7 cellular contexts compared by ENCODE assay signal in genomic region chr11:95231881-95232605, GRCh38. TPM values are rescaled to one million over a fixed set of nuclear protein-coding genes. Genes with fewer than 3 reads are reported as not detected.
DNase-seq lines count a peak whose midpoint lies in the region; ATAC-seq and TF ChIP-seq lines count a peak whose summit lies in the region.

No MANE protein-coding gene starts in this region.

- H3K36me3 ChIP-seq in heart left ventricle (no peaks in the 10 kb centered on the region), parathyroid adenoma (ENCODE audit: control insufficient read depth, insufficient read depth, low read length) (no peaks in the 10 kb centered on the region)

- H3K27me3 ChIP-seq in heart left ventricle (no peaks in the 10 kb centered on the region), parathyroid adenoma (ENCODE audit: control insufficient read depth, insufficient read depth, low read length) (no peaks in the 10 kb centered on the region)

- no peaks in the 10 kb centered on the region for H3K79me2 ChIP-seq in parathyroid adenoma

- H3K4me1 ChIP-seq in heart left ventricle, result peaks cover 0 to 41% (median 9%) of the 10 kb centered on the region in 12 donors
- H3K4me1 ChIP-seq in parathyroid adenoma, result peaks cover 4% of the 10 kb centered on the region

- peak overlapping the region; percentile 81 for H3K4me2 ChIP-seq in parathyroid adenoma (ENCODE audit: low read length)

- 2 to 5% (median 3%) methylated on average over 34 to 35 of the region's 35 CpGs for WGBS in heart left ventricle, 4 donors

- ATAC-seq in GM18909 (IDR thresholded peaks at IDR 0.05; ENCODE audit: poor library complexity, unreplicated experiment), result peak; percentile 33
- peak; percentile 25 for ATAC-seq in HG03439 (IDR thresholded peaks at IDR 0.05; ENCODE audit: unreplicated experiment)
- ATAC-seq in heart left ventricle, result peak; percentile 30 to 40 (median 36)

- H3K27ac ChIP-seq in heart left ventricle (peak overlapping the region; percentile 36 to 90 (median 81)), parathyroid adenoma (peak overlapping the region; percentile 94)

- intact Hi-C loops in heart left ventricle (cut with DNase I), result loop anchor here in 8 of 10 donors (2.0 to 10.0 kb wide), 9 partner anchors 80 to 475 kb away; partner anchors contain the start of gene SRSF8 (in 2 of the 8)

- no peaks in the 10 kb centered on the region for H3K9me3 ChIP-seq in heart left ventricle
- H3K9me3 ChIP-seq in parathyroid adenoma (ENCODE audit: control insufficient read depth, low read length), result no peaks in the 10 kb centered on the region

- no peak for TF ChIP-seq CTCF in heart left ventricle (IDR thresholded peaks at IDR 0.05)
- no peak for TF ChIP-seq CTCF in parathyroid adenoma (IDR thresholded peaks at IDR 0.05)

- H3K4me3 ChIP-seq in heart left ventricle (peak overlapping the region; percentile 18 to 93 (median 80)), parathyroid adenoma (ENCODE audit: low read depth, low read length) (peak overlapping the region; percentile 56)

- H2AFZ ChIP-seq in parathyroid adenoma, result peak overlapping the region; percentile 79

- no peak for TF ChIP-seq POLR2A in heart left ventricle (IDR thresholded peaks at IDR 0.05)

- no peak overlapping the region for H3K9ac ChIP-seq in parathyroid adenoma

- peak; percentile 84 for DNase-seq in SHP77 treated with DMSO at 0.1 percent for 48 hours (lab: John Stamatoyannopoulos, UW)
- DNase-seq in activated naive CD8-positive, alpha-beta T cell treated with anti-CD3 and anti-CD28 coated beads, Interleukin-2, amount 50 U/mL, for 16 hours (ENCODE audit: low read depth, low spot score), result peak; percentile 21
- peak; percentile 64 to 79 (median 69) for DNase-seq in heart left ventricle
- peak; percentile 75 for DNase-seq in ureter (ENCODE audit: low spot score)

RNA-seq across cellular contexts. Expression of gene SESN3, which starts 1.0 kb away (rescaled TPM):
- total RNA-seq in heart left ventricle (10 to 100 TPM in 4 of 9 donors, 1 to 10 TPM in 5; 3.1 to 26.5 (median 5.8) TPM), ureter (35.1 TPM)
- polyA plus RNA-seq in heart left ventricle, result 1 to 10 TPM; 1.0 to 1.2 TPM

Comparison
In these comparisons a context has a peak if more than half of its experiments do, and no peak if none do; other contexts are left out.
1. Peak in every context shown above with its lines: DNase-seq, ATAC-seq, H3K4me3 ChIP-seq and H3K27ac ChIP-seq.
2. DNase-seq: peak in every context shown above with its lines; median percentile 84 in SHP77 treated with DMSO at 0.1 percent for 48 hours; 75 in ureter; 69 in heart left ventricle; 21 in activated naive CD8-positive, alpha-beta T cell treated with anti-CD3 and anti-CD28 coated beads, Interleukin-2, amount 50 U/mL, for 16 hours.